ENCODE assay signal across 10 cellular contexts in genomic region chr12:50211392-50212070, GRCh38. TPM values are rescaled to one million over a fixed set of nuclear protein-coding genes. Genes with fewer than 3 reads are reported as not detected.
DNase-seq lines count a peak whose midpoint lies in the region; ATAC-seq and TF ChIP-seq lines count a peak whose summit lies in the region.
"Had no signal": no experiment of that assay in that cellular context is flagged by ENCODE, and none has a peak within 500 bp of the region (broad histone marks: within the 10 kb centered on the region; RNA-seq: fewer than 3 reads in every experiment).

No MANE protein-coding gene starts in this region.

- no peak for TF ChIP-seq CTCF in brain (conservative IDR thresholded peaks at IDR 0.05)
- TF ChIP-seq CTCF in right lobe of liver (IDR thresholded peaks at IDR 0.05), result no peak
- peak in 1 of 6 experiments; percentile 7 for TF ChIP-seq CTCF in upper lobe of left lung (IDR thresholded peaks at IDR 0.05)

- intact Hi-C loops in right lobe of liver (cut with DNase I), result no loop called here

- no peaks in the 10 kb centered on the region for H3K27me3 ChIP-seq in right lobe of liver
- H3K27me3 ChIP-seq in upper lobe of left lung, result no peaks in the 10 kb centered on the region
- H3K27me3 ChIP-seq: BLaER1 had no signal

- no peaks in the 10 kb centered on the region for H3K9me3 Mint-ChIP-seq in activated naive CD4-positive, alpha-beta T cell treated with anti-CD3 and anti-CD28 coated beads, Interleukin-2, amount 10 ng/mL, durations not matched to agents 7 days and 5 days
- H3K9me3 Mint-ChIP-seq in brain, result no peaks in the 10 kb centered on the region

- DNase-seq in activated naive CD4-positive, alpha-beta T cell treated with anti-CD3 and anti-CD28 coated beads, Interleukin-2, amount 10 ng/mL, durations not matched to agents 7 days and 5 days, result no peak
- no peak for DNase-seq in activated naive CD4-positive, alpha-beta T cell treated with anti-CD3 and anti-CD28 coated beads, Interleukin-2, amount 50 U/mL, for 16 hours
- DNase-seq in right lobe of liver (no peak), upper lobe of left lung (no peak), NCI-H1436 treated with DMSO at 0.1 percent for 48 hours (lab: John Stamatoyannopoulos, UW) (no peak), AML-193 (lab: John Stamatoyannopoulos, UW) (no peak)
- DNase-seq: NK-92 treated with Interleukin-12 subunit alpha and Interleukin-12 subunit beta, amount 100 ng/mL, for 24 hours had no signal

- WGBS in right lobe of liver (ENCODE audit: insufficient coverage, low coverage, low lambda C conversion rate, missing lambda C conversion rate), result 55% methylated on average over 6 of the region's 6 CpGs
- 40 to 60% methylated on average over 6 of the region's 6 CpGs for WGBS in upper lobe of left lung, 2 donors

- H3K27me3 Mint-ChIP-seq in activated naive CD4-positive, alpha-beta T cell treated with anti-CD3 and anti-CD28 coated beads, Interleukin-2, amount 10 ng/mL, durations not matched to agents 7 days and 5 days, result no peaks in the 10 kb centered on the region
- H3K27me3 Mint-ChIP-seq in brain, result no peaks in the 10 kb centered on the region

- peaks cover 4% of the 10 kb centered on the region for H3K36me3 Mint-ChIP-seq in activated naive CD4-positive, alpha-beta T cell treated with anti-CD3 and anti-CD28 coated beads, Interleukin-2, amount 10 ng/mL, durations not matched to agents 7 days and 5 days
- peaks cover 16% of the 10 kb centered on the region for H3K36me3 Mint-ChIP-seq in brain

- no peak for TF ChIP-seq EP300 in upper lobe of left lung (IDR thresholded peaks at IDR 0.05)

- H3K4me3 Mint-ChIP-seq in activated naive CD4-positive, alpha-beta T cell treated with anti-CD3 and anti-CD28 coated beads, Interleukin-2, amount 10 ng/mL, durations not matched to agents 7 days and 5 days, result peak overlapping the region; percentile 23
- H3K4me3 Mint-ChIP-seq in brain, result no peak overlapping the region

- CTCF ChIA-PET in activated naive CD4-positive, alpha-beta T cell treated with anti-CD3 and anti-CD28 coated beads, Interleukin-2, amount 10 ng/mL, durations not matched to agents 7 days and 5 days (lab: Charles Lee), result interaction anchor here (0.6 to 1.5 kb wide), 6 partner anchors 10 to 173 kb away, joined by 3 to 5 read pairs (median 4); no protein-coding TSS in a partner anchor

- H3K36me3 ChIP-seq in right lobe of liver (no peaks in the 10 kb centered on the region), upper lobe of left lung (no peaks in the 10 kb centered on the region)
- H3K36me3 ChIP-seq: BLaER1 had no signal

- H3K4me1 ChIP-seq in right lobe of liver, result no peaks in the 10 kb centered on the region
- H3K4me1 ChIP-seq in upper lobe of left lung, result peaks cover 10 to 25% (median 20%) of the 10 kb centered on the region in 4 donors

- TF ChIP-seq POLR2A in right lobe of liver (IDR thresholded peaks at IDR 0.05), result no peak
- TF ChIP-seq POLR2A in upper lobe of left lung (IDR thresholded peaks at IDR 0.05), result no peak

- ATAC-seq in right lobe of liver (peak; percentile 54 to 80 (median 70)), upper lobe of left lung (ENCODE audit: low FRiP score in 2 of 2) (no peak), HG03460 (IDR thresholded peaks at IDR 0.05; ENCODE audit: unreplicated experiment) (no peak)

- H3K4me1 Mint-ChIP-seq in activated naive CD4-positive, alpha-beta T cell treated with anti-CD3 and anti-CD28 coated beads, Interleukin-2, amount 10 ng/mL, durations not matched to agents 7 days and 5 days, result peaks cover 35% of the 10 kb centered on the region
- H3K4me1 Mint-ChIP-seq in brain, result peaks cover 9% of the 10 kb centered on the region

- peak overlapping the region in 2 of 3 donors; percentile 21 to 47 for H3K27ac ChIP-seq in right lobe of liver
- peak overlapping the region; percentile 33 to 79 (median 58) for H3K27ac ChIP-seq in upper lobe of left lung
- H3K27ac ChIP-seq: BLaER1 had no signal

- H3K4me3 ChIP-seq in right lobe of liver, result no peak overlapping the region
- H3K4me3 ChIP-seq in upper lobe of left lung, result no peak overlapping the region
- H3K4me3 ChIP-seq: BLaER1 had no signal

- no peaks in the 10 kb centered on the region for H3K9me3 ChIP-seq in right lobe of liver
- no peaks in the 10 kb centered on the region for H3K9me3 ChIP-seq in upper lobe of left lung
- H3K9me3 ChIP-seq: BLaER1 had no signal

- peak overlapping the region; percentile 82 for H3K27ac Mint-ChIP-seq in activated naive CD4-positive, alpha-beta T cell treated with anti-CD3 and anti-CD28 coated beads, Interleukin-2, amount 10 ng/mL, durations not matched to agents 7 days and 5 days
- H3K27ac Mint-ChIP-seq in brain, result peak overlapping the region in 4 of 5 experiments; percentile 11 to 63 (median 30)

RNA-seq across cellular contexts. Expression of gene CERS5, which starts 44.4 kb away (rescaled TPM):
- 33.5 TPM for polyA plus RNA-seq in brain (ENCODE audit: insufficient read depth, low read depth, low replicate concordance)
- 10 to 100 TPM in 2 of 6 experiments, 1 to 10 TPM in 4; 5.0 to 12.0 (median 8.0) TPM for total RNA-seq in right lobe of liver
- total RNA-seq in upper lobe of left lung, result 10 to 100 TPM; 21.0 to 40.4 (median 35.8) TPM

Comparison
In these comparisons a context has a peak if more than half of its experiments do, and no peak if none do; other contexts are left out.
1. ATAC-seq: peak in right lobe of liver (4 of 4); none in upper lobe of left lung (0 of 2) and HG03460 (single experiment).